14 cellular contexts compared by ENCODE assay signal in genomic region chr14:20801726-20802125, GRCh38. TPM values are rescaled to one million over a fixed set of nuclear protein-coding genes. Genes with fewer than 3 reads are reported as not detected.
DNase-seq lines count a peak whose midpoint lies in the region; ATAC-seq, FAIRE-seq and TF ChIP-seq lines count a peak whose summit lies in the region.
"Had no signal": no experiment of that assay in that cellular context is flagged by ENCODE, and none has a peak within 500 bp of the region (broad histone marks: within the 10 kb centered on the region; RNA-seq: fewer than 3 reads in every experiment).

No MANE protein-coding gene starts in this region.

- WGBS in gastroesophageal sphincter (ENCODE audit: low coverage in 1 of 2), 2 donors, result 0% methylated on average over 2 of the region's 9 CpGs; no CpG with 5 or more reads in 1 of the 2 donors

- H3K4me1 ChIP-seq in gastroesophageal sphincter (peaks cover 0 to 16% (median 2%) of the 10 kb centered on the region in 3 donors), muscle layer of duodenum (ENCODE audit: control insufficient read depth in 1 of 2, insufficient read depth in 2 of 2, low read length in 2 of 2) (peaks cover 4 to 19% of the 10 kb centered on the region in 2 donors), tibial artery (peaks cover 0 to 7% (median 0%) of the 10 kb centered on the region in 4 donors)

- intact Hi-C loops in tibial artery (cut with DNase I; ENCODE audit: low total_unique reads), result no loop called here

- DNase-seq in LNCaP clone FGC (ENCODE audit: low read depth) (no peak), tibial artery (no peak), RCC 7860 (ENCODE audit: low spot score) (no peak), foreskin melanocyte (no peak), kidney glomerular epithelial cell (lab: John Stamatoyannopoulos, UW) (no peak), SKM-1 treated with dmso at 0.1 percent for 144 hours (lab: John Stamatoyannopoulos, UW; ENCODE audit: unreplicated experiment) (no peak)
- DNase-seq: amniotic stem cell, Kasumi-1, T1000 had no signal

- ATAC-seq in gastroesophageal sphincter, result no peak

- FAIRE-seq in RCC 7860 (lab: Jason Lieb, UNC), result no peak
- FAIRE-seq: GM19239 had no signal

- peak overlapping the region in 3 of 4 donors; percentile 46 to 72 (median 61) for H3K27ac ChIP-seq in gastroesophageal sphincter
- peak overlapping the region; percentile 28 for H3K27ac ChIP-seq in muscle layer of duodenum (ENCODE audit: low read length)
- no peak overlapping the region for H3K27ac ChIP-seq in tibial artery
- H3K27ac ChIP-seq: epithelial cell of prostate had no signal

- H3K36me3 ChIP-seq in gastroesophageal sphincter, result no peaks in the 10 kb centered on the region
- no peaks in the 10 kb centered on the region for H3K36me3 ChIP-seq in muscle layer of duodenum (ENCODE audit: control insufficient read depth in 1 of 2, insufficient read depth in 2 of 2, low read length in 2 of 2)
- no peaks in the 10 kb centered on the region for H3K36me3 ChIP-seq in tibial artery

- no peaks in the 10 kb centered on the region for H3K9me3 ChIP-seq in gastroesophageal sphincter
- no peaks in the 10 kb centered on the region for H3K9me3 ChIP-seq in muscle layer of duodenum (ENCODE audit: control insufficient read depth in 1 of 2, low read length in 2 of 2)
- H3K9me3 ChIP-seq in tibial artery, result no peaks in the 10 kb centered on the region

- TF ChIP-seq EP300 in gastroesophageal sphincter (IDR thresholded peaks at IDR 0.05), result no peak

- no peaks in the 10 kb centered on the region for H3K27me3 ChIP-seq in gastroesophageal sphincter
- H3K27me3 ChIP-seq in muscle layer of duodenum (ENCODE audit: low read depth, low read length), result no peaks in the 10 kb centered on the region
- H3K27me3 ChIP-seq in tibial artery, result peaks cover 0 to 8% of the 10 kb centered on the region in 2 donors

- H3K4me3 ChIP-seq in LNCaP clone FGC (ENCODE audit: low read depth, low read length), result no peak overlapping the region
- peak overlapping the region; percentile 11 to 46 for H3K4me3 ChIP-seq in gastroesophageal sphincter
- H3K4me3 ChIP-seq in muscle layer of duodenum (ENCODE audit: low read depth in 1 of 2, low read length in 2 of 2), result peak overlapping the region; percentile 36 to 62
- peak overlapping the region; percentile 37 to 45 for H3K4me3 ChIP-seq in tibial artery

- no peak for TF ChIP-seq POLR2A in gastroesophageal sphincter (IDR thresholded peaks at IDR 0.05)

- peak; percentile 26; the same call in 1 of the 2 replicates for TF ChIP-seq CTCF in LNCaP clone FGC (IDR thresholded peaks at IDR 0.05; ENCODE audit: control insufficient read depth, extremely low read depth, insufficient read depth)
- TF ChIP-seq CTCF in gastroesophageal sphincter (IDR thresholded peaks at IDR 0.05), result no peak
- TF ChIP-seq CTCF in tibial artery (IDR thresholded peaks at IDR 0.05), result no peak

RNA-seq across cellular contexts. Expression of gene RNASE1, which starts 0.9 kb away (rescaled TPM):
- total RNA-seq in gastroesophageal sphincter, result 100 to 1,000 TPM in 3 of 4 donors, 10 to 100 TPM in 1; 87.2 to 780 (median 336) TPM

RNA-seq across cellular contexts. Expression of gene RNASE6, which starts 20.7 kb away (rescaled TPM):
- total RNA-seq in gastroesophageal sphincter, result 10 to 100 TPM in 1 of 4 donors, 1 to 10 TPM in 3; 4.0 to 22.5 (median 6.5) TPM

RNA-seq across cellular contexts. Expression of gene EDDM3B, which starts 33.5 kb away (rescaled TPM):
- not detected for total RNA-seq in gastroesophageal sphincter
- total RNA-seq: ureter had no signal

RNA-seq across cellular contexts. Expression of gene EDDM3A, which starts 56.0 kb away (rescaled TPM):
- total RNA-seq in gastroesophageal sphincter, result not detected
- total RNA-seq: ureter had no signal

Comparison
In these comparisons a context has a peak if more than half of its experiments do, and no peak if none do; other contexts are left out.
1. H3K27ac ChIP-seq: peak in gastroesophageal sphincter (3 of 4) and muscle layer of duodenum (single experiment); none in tibial artery (0 of 2).